ENCODE assay signal across 16 cellular contexts in genomic region chr10:75433216-75433615, GRCh38. TPM values are rescaled to one million over a fixed set of nuclear protein-coding genes. Genes with fewer than 3 reads are reported as not detected.
"Had no signal": no experiment of that assay in that cellular context is flagged by ENCODE, and none has a peak within 500 bp of the region (broad histone marks: within the 10 kb centered on the region; RNA-seq: fewer than 3 reads in every experiment).

No MANE protein-coding gene starts in this region.

- DNase-seq: activated CD4-positive, alpha-beta T cell treated with anti-CD3 and anti-CD28 coated beads for 1 hour; activated CD4-positive, alpha-beta T cell treated with anti-CD3 and anti-CD28 coated beads, Interleukin-2, amount 50 U/mL, for 4 hours; activated naive CD4-positive, alpha-beta T cell treated with anti-CD3 and anti-CD28 coated beads, Interleukin-2, amount 50 U/mL, for 16 hours; dorsolateral prefrontal cortex; hippocampal formation; lower lobe of right lung; posterior cingulate gyrus; retina; stimulated activated CD4-positive, alpha-beta T cell treated with anti-CD3 and anti-CD28 coated beads, Interleukin-4, amount 100 ng/mL, for 24 hours; stimulated activated naive CD4-positive, alpha-beta T cell; T-helper 1 cell; tibial artery; uterus had no signal

- H3K27me3 ChIP-seq: tibial artery, uterus had no signal

- H3K36me3 ChIP-seq: cardiac muscle cell, tibial artery, uterus had no signal

- H3K27ac ChIP-seq: cardiac muscle cell, dorsolateral prefrontal cortex, lower lobe of right lung, tibial artery, uterus had no signal

- ATAC-seq: esophagus mucosa, lower lobe of right lung had no signal

- H3K9me3 ChIP-seq: lower lobe of right lung, tibial artery, uterus had no signal

- H3K4me3 ChIP-seq: cardiac muscle cell, tibial artery, uterus had no signal

RNA-seq across cellular contexts. Expression of gene LRMDA, which starts 1.8 kb away (rescaled TPM):
- total RNA-seq: activated T-helper 2 cell treated with anti-CD3 and anti-CD28 coated beads, Interferon-gamma antibody, Interleukin-2, Interleukin-4, amounts not matched to agents 10 μg/mL and 5 μg/mL and 100 μg/mL, durations not matched to agents 14 hours and 24 hours and 36 hours had no signal
